26 cellular contexts compared by ENCODE assay signal in the genomic region with DNA sequence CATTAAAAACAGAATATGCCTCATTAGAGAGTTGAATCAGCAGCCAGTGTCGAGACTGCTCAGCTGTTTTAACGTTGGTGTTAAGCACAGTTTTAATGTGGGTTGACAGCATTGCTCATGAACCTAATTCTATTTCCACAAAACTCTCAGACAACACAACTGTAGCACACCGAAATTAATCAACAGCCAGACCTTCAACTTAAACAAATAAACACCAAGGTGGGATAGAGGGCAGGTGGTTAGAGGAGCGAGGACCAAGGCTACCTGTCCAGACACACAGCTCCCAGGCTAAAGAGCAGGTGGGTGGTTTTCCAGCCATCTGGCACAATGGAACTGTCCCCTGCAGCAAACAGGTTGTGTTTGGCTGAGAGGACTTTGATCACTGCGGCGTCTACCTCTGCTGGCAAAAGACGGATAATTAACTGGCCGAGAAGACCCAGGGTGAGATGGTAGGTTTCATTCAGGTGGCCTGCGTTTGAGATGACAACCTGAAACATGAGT.
DNase-seq lines count a peak whose midpoint lies in the region; ATAC-seq and TF ChIP-seq lines count a peak whose summit lies in the region.
"Had no signal": no experiment of that assay in that cellular context is flagged by ENCODE, and none has a peak within 500 bp of the region (broad histone marks: within the 10 kb centered on the region; RNA-seq: fewer than 3 reads in every experiment).

No MANE protein-coding gene starts in this region.

- peak overlapping the region; percentile 28 for H3K27ac Mint-ChIP-seq in CD8-positive, alpha-beta T cell
- H3K27ac Mint-ChIP-seq in activated CD4-positive, alpha-beta memory T cell treated with anti-CD3 and anti-CD28 coated beads for 36 hours = no peak overlapping the region
- H3K27ac Mint-ChIP-seq: activated CD4-positive, alpha-beta memory T cell treated with anti-CD3 and anti-CD28 coated beads, Interleukin-2, amount 10 ng/mL, durations not matched to agents 7 days and 5 days; activated naive CD4-positive, alpha-beta T cell treated with anti-CD3 and anti-CD28 coated beads, Interleukin-2, amount 10 ng/mL, durations not matched to agents 7 days and 5 days; CD4-positive, alpha-beta T cell had no signal

- no peaks in the 10 kb centered on the region for H3K27me3 ChIP-seq in CD8-positive, alpha-beta T cell (ENCODE audit: insufficient read depth, low read length)
- H3K27me3 ChIP-seq in liver (ENCODE audit: control insufficient read depth in 4 of 4, insufficient read depth in 4 of 4, low read length in 3 of 4) = no peaks in the 10 kb centered on the region
- H3K27me3 ChIP-seq: brain microvascular endothelial cell, gastroesophageal sphincter, sigmoid colon, tibial artery had no signal

- TF ChIP-seq CTCF in CD8-positive, alpha-beta T cell (IDR thresholded peaks at IDR 0.05) = no peak
- TF ChIP-seq CTCF in liver (IDR thresholded peaks at IDR 0.05; ENCODE audit: low read depth, low read length, missing input control) = no peak

- no peak for ATAC-seq in CD8-positive, alpha-beta T cell
- no peak for ATAC-seq in HG02759 (IDR thresholded peaks at IDR 0.05; ENCODE audit: unreplicated experiment)
- no peak for ATAC-seq in HG02885 (IDR thresholded peaks at IDR 0.05; ENCODE audit: poor library complexity, unreplicated experiment)
- ATAC-seq: A549, gastroesophageal sphincter, SK-N-SH treated with all-trans-retinoic acid at 6 μM for 48 hours had no signal

- H3K4me3 ChIP-seq in CD8-positive, alpha-beta T cell (ENCODE audit: low read depth, low read length) = no peak overlapping the region
- no peak overlapping the region for H3K4me3 ChIP-seq in liver (ENCODE audit: low read depth in 1 of 3, low read length in 3 of 3)
- H3K4me3 ChIP-seq: A549, gastroesophageal sphincter, sigmoid colon, tibial artery had no signal

- H3K9ac ChIP-seq in liver (ENCODE audit: low read depth in 1 of 2, low read length in 2 of 2) = no peak overlapping the region

- intact Hi-C loops in CD8-positive, alpha-beta T cell (cut with DNase I, micrococcal nuclease) = no loop called here
- intact Hi-C loops in activated CD4-positive, alpha-beta memory T cell treated with anti-CD3 and anti-CD28 coated beads for 36 hours (cut with micrococcal nuclease) = no loop called here

- H3K9me3 Mint-ChIP-seq in CD8-positive, alpha-beta T cell = peaks cover 3% of the 10 kb centered on the region
- H3K9me3 Mint-ChIP-seq in activated CD4-positive, alpha-beta memory T cell treated with anti-CD3 and anti-CD28 coated beads for 36 hours = peaks cover 4% of the 10 kb centered on the region
- H3K9me3 Mint-ChIP-seq: CD4-positive, alpha-beta T cell had no signal

- CTCF ChIA-PET in CD8-positive, alpha-beta T cell (lab: Charles Lee) = interaction anchor here (1.1 to 1.2 kb wide), 2 partner anchors 41 to 150 kb away, joined by 3 read pairs; no protein-coding TSS in a partner anchor
- CTCF ChIA-PET in activated CD4-positive, alpha-beta memory T cell treated with anti-CD3 and anti-CD28 coated beads for 36 hours (lab: Charles Lee) = interaction anchor here (0.6 to 2.1 kb wide), 2 partner anchors 11 to 16 kb away, joined by 3 to 8 read pairs; no protein-coding TSS in a partner anchor

- H3K27me3 Mint-ChIP-seq in CD8-positive, alpha-beta T cell (ENCODE audit: low read depth) = no peaks in the 10 kb centered on the region
- H3K27me3 Mint-ChIP-seq in activated CD4-positive, alpha-beta memory T cell treated with anti-CD3 and anti-CD28 coated beads for 36 hours = no peaks in the 10 kb centered on the region
- H3K27me3 Mint-ChIP-seq: activated CD4-positive, alpha-beta memory T cell treated with anti-CD3 and anti-CD28 coated beads, Interleukin-2, amount 10 ng/mL, durations not matched to agents 7 days and 5 days; activated naive CD4-positive, alpha-beta T cell treated with anti-CD3 and anti-CD28 coated beads, Interleukin-2, amount 10 ng/mL, durations not matched to agents 7 days and 5 days; CD4-positive, alpha-beta T cell had no signal

- POLR2A ChIA-PET in CD8-positive, alpha-beta T cell (lab: Charles Lee) = no interaction called here
- POLR2A ChIA-PET in activated CD4-positive, alpha-beta memory T cell treated with anti-CD3 and anti-CD28 coated beads for 36 hours (lab: Charles Lee) = no interaction called here

- no peaks in the 10 kb centered on the region for H3K4me1 Mint-ChIP-seq in CD8-positive, alpha-beta T cell (ENCODE audit: low read depth)
- peaks cover 3% of the 10 kb centered on the region for H3K4me1 Mint-ChIP-seq in activated CD4-positive, alpha-beta memory T cell treated with anti-CD3 and anti-CD28 coated beads for 36 hours (ENCODE audit: low read depth)
- H3K4me1 Mint-ChIP-seq: H9 had no signal

- peaks cover 33% of the 10 kb centered on the region for H3K36me3 ChIP-seq in CD8-positive, alpha-beta T cell (ENCODE audit: insufficient read depth, low read length)
- peaks cover 5 to 47% (median 22%) of the 10 kb centered on the region in 4 donors for H3K36me3 ChIP-seq in liver (ENCODE audit: control insufficient read depth in 4 of 4, insufficient read depth in 3 of 4, low read depth in 1 of 4, low read length in 3 of 4)

- H3K9me3 ChIP-seq in CD8-positive, alpha-beta T cell (ENCODE audit: low read length) = peaks cover 2% of the 10 kb centered on the region
- peaks cover 0 to under 1% (median 0%) of the 10 kb centered on the region in 4 donors for H3K9me3 ChIP-seq in liver (ENCODE audit: control insufficient read depth in 4 of 4, low read length in 3 of 4)

- 35% methylated on average over 9 of the region's 9 CpGs for WGBS in liver

- TF ChIP-seq RAD21 in liver (IDR thresholded peaks at IDR 0.05) = peak in 1 of 2 donors; percentile 45

- no peak for DNase-seq in CD8-positive, alpha-beta T cell
- DNase-seq in NCI-H146 treated with DMSO at 0.1 percent for 48 hours (lab: John Stamatoyannopoulos, UW; ENCODE audit: unreplicated experiment) (peak; percentile 76), cerebellar cortex (ENCODE audit: low spot score) (peak; percentile 72), MV-4-11 (lab: John Stamatoyannopoulos, UW) (no peak)
- DNase-seq in activated CD4-positive, alpha-beta memory T cell treated with anti-CD3 and anti-CD28 coated beads for 36 hours = no peak
- DNase-seq: activated CD4-positive, alpha-beta memory T cell treated with anti-CD3 and anti-CD28 coated beads, Interleukin-2, amount 10 ng/mL, durations not matched to agents 7 days and 5 days; activated CD4-positive, CD25-positive, alpha-beta regulatory T cell treated with anti-CD3 and anti-CD28 coated beads, Interleukin-2, amount 50 U/mL, for 72 hours; activated naive CD4-positive, alpha-beta T cell treated with anti-CD3 and anti-CD28 coated beads, Interleukin-2, amount 10 ng/mL, durations not matched to agents 7 days and 5 days; brain microvascular endothelial cell; CD4-positive, alpha-beta T cell; H9; Kasumi-1; mesendoderm; NCI-H1436 treated with DMSO at 0.1 percent for 48 hours; posterior cingulate gyrus; Right ventricle myocardium superior; sigmoid colon; stimulated activated CD4-positive, alpha-beta T cell treated with anti-CD3 and anti-CD28 coated beads, Interleukin-4, amount 100 ng/mL, for 24 hours; T-helper 2 cell; tibial artery had no signal

- H3K4me1 ChIP-seq in CD8-positive, alpha-beta T cell (ENCODE audit: insufficient read depth, low read length) = no peaks in the 10 kb centered on the region
- peaks cover 0 to 15% (median 12%) of the 10 kb centered on the region in 4 donors for H3K4me1 ChIP-seq in liver (ENCODE audit: control insufficient read depth in 4 of 4, insufficient read depth in 4 of 4, low read length in 3 of 4)
- H3K4me1 ChIP-seq: A549, gastroesophageal sphincter, sigmoid colon, tibial artery had no signal

- peaks cover 87% of the 10 kb centered on the region for H3K36me3 Mint-ChIP-seq in CD8-positive, alpha-beta T cell
- H3K36me3 Mint-ChIP-seq in activated CD4-positive, alpha-beta memory T cell treated with anti-CD3 and anti-CD28 coated beads for 36 hours = peaks cover 49% of the 10 kb centered on the region

- no peak overlapping the region for H3K27ac ChIP-seq in CD8-positive, alpha-beta T cell (ENCODE audit: low read depth, low read length)
- H3K27ac ChIP-seq in liver (ENCODE audit: low read depth in 1 of 2, low read length in 2 of 2) = peak overlapping the region in 1 of 2 donors; percentile 65
- H3K27ac ChIP-seq: A549, brain microvascular endothelial cell, gastroesophageal sphincter, sigmoid colon, tibial artery had no signal

- H3K4me3 Mint-ChIP-seq in CD8-positive, alpha-beta T cell = no peak overlapping the region
- no peak overlapping the region for H3K4me3 Mint-ChIP-seq in activated CD4-positive, alpha-beta memory T cell treated with anti-CD3 and anti-CD28 coated beads for 36 hours
- H3K4me3 Mint-ChIP-seq: activated CD4-positive, alpha-beta memory T cell treated with anti-CD3 and anti-CD28 coated beads, Interleukin-2, amount 10 ng/mL, durations not matched to agents 7 days and 5 days; activated naive CD4-positive, alpha-beta T cell treated with anti-CD3 and anti-CD28 coated beads, Interleukin-2, amount 10 ng/mL, durations not matched to agents 7 days and 5 days; CD4-positive, alpha-beta T cell; H9 had no signal

TF ChIP-seq in liver, 16 proteins besides CTCF, POLR2A, EP300 and RAD21:
- TF ChIP-seq SP1 (IDR thresholded peaks at IDR 0.05) (peak; percentile 62), RXRA (IDR thresholded peaks at IDR 0.05) (peak; percentile 5 to 62), MAX (IDR thresholded peaks at IDR 0.05) (peak; percentile 45), HNF4A (conservative IDR thresholded peaks at IDR 0.05) (peak; percentile 80 to 86), HNF4G (IDR thresholded peaks at IDR 0.05) (peak; percentile 52), YY1 (IDR thresholded peaks at IDR 0.05) (peak; percentile 41), ZBTB33 (IDR thresholded peaks at IDR 0.05) (no peak), GABPA (IDR thresholded peaks at IDR 0.05 in 1 of 2, conservative IDR thresholded peaks at IDR 0.05 in 1 of 2) (no peak)

Comparison
In these comparisons a context has a peak if more than half of its experiments do, and no peak if none do; other contexts are left out.
1. DNase-seq: peak in NCI-H146 treated with DMSO at 0.1 percent for 48 hours (single experiment) and cerebellar cortex (single experiment); none in CD8-positive, alpha-beta T cell (0 of 7), activated CD4-positive, alpha-beta memory T cell treated with anti-CD3 and anti-CD28 coated beads for 36 hours (single experiment) and MV-4-11 (single experiment).